In the genomic region with DNA sequence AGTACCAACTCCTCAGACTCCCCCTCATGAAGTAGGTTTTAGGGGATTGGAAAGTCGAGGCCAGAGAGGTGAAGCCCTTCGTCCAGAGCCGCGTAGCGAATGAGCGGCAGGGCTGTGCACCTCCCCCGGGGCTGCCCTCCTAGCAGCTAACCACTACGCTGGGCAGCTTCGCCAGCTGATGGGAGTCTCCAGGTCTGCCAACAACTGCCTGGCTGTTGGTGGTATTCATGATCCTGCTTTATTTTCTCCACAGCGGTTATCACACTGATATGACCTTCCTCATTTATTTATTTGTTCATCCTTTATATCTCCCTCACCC, we compare ENCODE assay signal across 8 cellular contexts. TPM values are rescaled to one million over a fixed set of nuclear protein-coding genes. Genes with fewer than 3 reads are reported as not detected.
DNase-seq lines count a peak whose midpoint lies in the region; ATAC-seq and TF ChIP-seq lines count a peak whose summit lies in the region.

No MANE protein-coding gene starts in this region.

- peak overlapping the region; percentile 77; the same call in 1 of the 2 replicates for H3K27ac ChIP-seq in RWPE1
- no peak overlapping the region for H3K27ac ChIP-seq in prostate gland

- intact Hi-C loops in prostate gland (cut with DNase I): loop anchor here (5.0 to 10.0 kb wide), 3 partner anchors 107 to 1013 kb away; a partner anchor contains a TSS

- H3K9me3 ChIP-seq in prostate gland: no peaks in the 10 kb centered on the region

- no peak for DNase-seq in GM12865 (ENCODE audit: low read depth)
- no peak for DNase-seq in RWPE1 (ENCODE audit: low spot score)
- DNase-seq in fibroblast of pulmonary artery (ENCODE audit: low read depth): no peak
- DNase-seq in prostate gland (ENCODE audit: low spot score): no peak
- no peak for DNase-seq in cerebellar cortex (ENCODE audit: low spot score)
- no peak for DNase-seq in HT-29 (ENCODE audit: low spot score)

- no peak for TF ChIP-seq POLR2A in prostate gland (IDR thresholded peaks at IDR 0.05)

- no peaks in the 10 kb centered on the region for H3K27me3 ChIP-seq in prostate gland (replicated peaks; ENCODE audit: insufficient read depth)

- CTCF ChIA-PET in RWPE1 (lab: Yijun Ruan, JAX): interaction anchor here (0.6 to 1.8 kb wide), 7 partner anchors 27 to 1014 kb away, joined by 3 to 8 read pairs (median 4); no protein-coding TSS in a partner anchor

- 21% methylated on average over 10 of the region's 10 CpGs for WGBS in prostate gland

- POLR2A ChIA-PET in RWPE1 (lab: Yijun Ruan, JAX; ENCODE audit: low non-redundant PET): interaction anchor here (0.5 kb wide), 1 partner anchor 53 kb away, joined by 3 read pairs; no protein-coding TSS in a partner anchor

- no peaks in the 10 kb centered on the region for H3K36me3 ChIP-seq in prostate gland

- H3K4me3 ChIP-seq in GM12865 (ENCODE audit: low read depth, low read length): peak overlapping the region; percentile 75
- H3K4me3 ChIP-seq in fibroblast of pulmonary artery (replicated peaks; ENCODE audit: low read depth, low read length): peak overlapping the region; percentile 57
- H3K4me3 ChIP-seq in prostate gland: peak overlapping the region; percentile 28 to 42

- peaks cover 4% of the 10 kb centered on the region for H3K4me1 ChIP-seq in prostate gland (replicated peaks)

- TF ChIP-seq CTCF in GM12865 (IDR thresholded peaks at IDR 0.05; ENCODE audit: insufficient read depth, low read depth, low read length, missing control alignments) (no peak), RWPE1 (conservative IDR thresholded peaks at IDR 0.05; ENCODE audit: low read depth) (no peak), fibroblast of pulmonary artery (IDR thresholded peaks at IDR 0.05; ENCODE audit: low read length, missing control alignments) (no peak), prostate gland (IDR thresholded peaks at IDR 0.05) (no peak)

- ATAC-seq in GM21528 (IDR thresholded peaks at IDR 0.05; ENCODE audit: low FRiP score, unreplicated experiment) (no peak), HG02885 (IDR thresholded peaks at IDR 0.05; ENCODE audit: poor library complexity, unreplicated experiment) (no peak)

RNA-seq across cellular contexts. Expression of a gene that starts 0.8 kb away (rescaled TPM):
- total RNA-seq in prostate gland: 10 to 100 TPM in 1 of 2 donors, under 1 TPM in 1; 0.73 to 14.3 TPM
- total RNA-seq in HT-29 (2014; rRNA removed; shearing (Covaris generic)): 5.7 and 7.1 TPM in 2 replicates
